ENCODE assay signal across 10 cellular contexts in genomic region chr5:151063590-151063989, GRCh38. TPM values are rescaled to one million over a fixed set of nuclear protein-coding genes. Genes with fewer than 3 reads are reported as not detected.
DNase-seq lines count a peak whose midpoint lies in the region; ATAC-seq, FAIRE-seq and TF ChIP-seq lines count a peak whose summit lies in the region.
"Had no signal": no experiment of that assay in that cellular context is flagged by ENCODE, and none has a peak within 500 bp of the region (broad histone marks: within the 10 kb centered on the region; RNA-seq: fewer than 3 reads in every experiment).

No MANE protein-coding gene starts in this region.

- no peaks in the 10 kb centered on the region for H3K27me3 ChIP-seq in KMS-11 (ENCODE audit: insufficient read depth, low read depth)

- peaks cover 85% of the 10 kb centered on the region for H3K4me1 ChIP-seq in KMS-11 (ENCODE audit: low read depth, poor library complexity, severe bottlenecking)
- H3K4me1 ChIP-seq in kidney (ENCODE audit: control insufficient read depth in 1 of 2, insufficient read depth in 1 of 2, low read depth in 1 of 2, low read length in 2 of 2), result peaks cover 79 to 82% of the 10 kb centered on the region in 2 donors

- DNase-seq in kidney (no peak), SIG-M5 (lab: John Stamatoyannopoulos, UW) (no peak)
- DNase-seq in stimulated activated naive B cell treated with anti-CD40 and anti-IgM and Interleukin-4, amounts not matched to agents 10 μg/mL and 1 μg/mL and 100 μg/mL, for 72 hours, result no peak
- no peak for DNase-seq in activated CD4-positive, CD25-positive, alpha-beta regulatory T cell treated with anti-CD3 and anti-CD28 coated beads, Interleukin-2, amount 50 U/mL, for 72 hours
- DNase-seq in activated CD4-positive, alpha-beta T cell treated with anti-CD3 and anti-CD28 coated beads, Interleukin-2, amount 50 U/mL, for 1 hour, result no peak
- DNase-seq: activated CD4-positive, alpha-beta T cell treated with anti-CD3 and anti-CD28 coated beads for 1 hour; NCI-H345 had no signal

- H3K4me3 ChIP-seq in KMS-11 (IDR thresholded peaks at IDR 0.05; ENCODE audit: insufficient read depth, low read depth, low read length) (no peak overlapping the region), kidney (ENCODE audit: low read length in 2 of 2) (no peak overlapping the region)

- H3K9me3 Mint-ChIP-seq in activated naive CD8-positive, alpha-beta T cell (ENCODE audit: low read depth), result no peaks in the 10 kb centered on the region
- H3K9me3 Mint-ChIP-seq in stimulated activated naive B cell treated with anti-CD40 and anti-IgM and Interleukin-4, amounts not matched to agents 10 μg/mL and 1 μg/mL and 100 μg/mL, for 72 hours, result peaks cover 0 to 2% of the 10 kb centered on the region in 2 donors

- ATAC-seq in stimulated activated naive B cell treated with anti-CD40 and anti-IgM and Interleukin-4, amounts not matched to agents 10 μg/mL and 1 μg/mL and 100 μg/mL, for 72 hours (replicated peaks), result no peak
- no peak for ATAC-seq in HG03565 (IDR thresholded peaks at IDR 0.05; ENCODE audit: unreplicated experiment)

- peaks cover 7% of the 10 kb centered on the region for H3K36me3 Mint-ChIP-seq in activated naive CD8-positive, alpha-beta T cell
- H3K36me3 Mint-ChIP-seq in stimulated activated naive B cell treated with anti-CD40 and anti-IgM and Interleukin-4, amounts not matched to agents 10 μg/mL and 1 μg/mL and 100 μg/mL, for 72 hours, result peaks cover 92 to 96% of the 10 kb centered on the region in 2 donors

- peak overlapping the region; percentile 25; the same call in 1 of the 2 replicates for H3K4me2 ChIP-seq in KMS-11

- H3K27ac ChIP-seq in KMS-11, result no peak overlapping the region; the same call in 1 of the 2 replicates
- H3K27ac ChIP-seq in kidney (ENCODE audit: low read depth in 2 of 2, low read length in 2 of 2), result peak overlapping the region; percentile 73 to 82

- intact Hi-C loops in kidney (cut with DNase I), result loop anchor here (5.0 kb wide), 1 partner anchor 39 kb away; no protein-coding TSS in a partner anchor

- H3K9me3 ChIP-seq in kidney (ENCODE audit: control insufficient read depth in 1 of 2, low read length in 2 of 2), result no peaks in the 10 kb centered on the region

- peak overlapping the region; percentile 1 for H3K4me3 Mint-ChIP-seq in activated naive CD8-positive, alpha-beta T cell
- peak overlapping the region; percentile 54 to 78 for H3K4me3 Mint-ChIP-seq in stimulated activated naive B cell treated with anti-CD40 and anti-IgM and Interleukin-4, amounts not matched to agents 10 μg/mL and 1 μg/mL and 100 μg/mL, for 72 hours

- TF ChIP-seq CTCF in KMS-11 (conservative IDR thresholded peaks at IDR 0.05; ENCODE audit: low read depth, low read length) (no peak), kidney (IDR thresholded peaks at IDR 0.05; ENCODE audit: borderline replicate concordance, extremely low read depth, insufficient read depth) (no peak)

- H2AFZ ChIP-seq in KMS-11 (ENCODE audit: low read depth), result no peak overlapping the region

- H3K27me3 Mint-ChIP-seq in activated naive CD8-positive, alpha-beta T cell, result no peaks in the 10 kb centered on the region
- no peaks in the 10 kb centered on the region for H3K27me3 Mint-ChIP-seq in stimulated activated naive B cell treated with anti-CD40 and anti-IgM and Interleukin-4, amounts not matched to agents 10 μg/mL and 1 μg/mL and 100 μg/mL, for 72 hours

- H3K4me1 Mint-ChIP-seq in activated naive CD8-positive, alpha-beta T cell (ENCODE audit: low read depth), result peaks cover 78% of the 10 kb centered on the region
- H3K4me1 Mint-ChIP-seq in stimulated activated naive B cell treated with anti-CD40 and anti-IgM and Interleukin-4, amounts not matched to agents 10 μg/mL and 1 μg/mL and 100 μg/mL, for 72 hours, result peaks cover 85 to 100% of the 10 kb centered on the region in 2 donors

- peaks cover 34% of the 10 kb centered on the region for H3K79me2 ChIP-seq in KMS-11 (ENCODE audit: insufficient read depth, low read depth)

- H3K9ac ChIP-seq in KMS-11 (no peak overlapping the region; the same call in 1 of the 2 replicates), kidney (ENCODE audit: low read length in 2 of 2) (peak overlapping the region in 1 of 2 donors; percentile 4)

- peak overlapping the region; percentile 87 for H3K27ac Mint-ChIP-seq in activated naive CD8-positive, alpha-beta T cell
- H3K27ac Mint-ChIP-seq in stimulated activated naive B cell treated with anti-CD40 and anti-IgM and Interleukin-4, amounts not matched to agents 10 μg/mL and 1 μg/mL and 100 μg/mL, for 72 hours, result peak overlapping the region; percentile 99

- H3K36me3 ChIP-seq in KMS-11 (ENCODE audit: insufficient read depth) (no peaks in the 10 kb centered on the region; the same call in 1 of the 2 replicates), kidney (ENCODE audit: control insufficient read depth in 1 of 2, insufficient read depth in 2 of 2, low read length in 2 of 2) (peaks cover 27 to 52% of the 10 kb centered on the region in 2 donors)

- H4K20me1 ChIP-seq in KMS-11 (ENCODE audit: insufficient read depth), result no peaks in the 10 kb centered on the region

- FAIRE-seq in kidney (lab: Jason Lieb, UNC), result no peak

RNA-seq across cellular contexts. Expression of gene TNIP1, which starts 17.2 kb away (rescaled TPM):
- 132 TPM for total RNA-seq in kidney
- 109 TPM for polyA plus RNA-seq in kidney (ENCODE audit: insufficient read depth, low read depth, low replicate concordance)

RNA-seq across cellular contexts. Expression of gene GPX3, which starts 43.2 kb away (rescaled TPM):
- 1,327 TPM for total RNA-seq in kidney
- polyA plus RNA-seq in kidney (ENCODE audit: insufficient read depth, low read depth, low replicate concordance), result 27,893 TPM
